In genomic region chr13:106197506-106197905, GRCh38 we compare ENCODE assay signal across 23 cellular contexts.
DNase-seq lines count a peak whose midpoint lies in the region; FAIRE-seq and TF ChIP-seq lines count a peak whose summit lies in the region.
"Had no signal": no experiment of that assay in that cellular context is flagged by ENCODE, and none has a peak within 500 bp of the region (broad histone marks: within the 10 kb centered on the region; RNA-seq: fewer than 3 reads in every experiment).

No MANE protein-coding gene starts in this region.

- DNase-seq in DMS53 (lab: John Stamatoyannopoulos, UW) = peak; percentile 1
- DNase-seq in DMS53 treated with DMSO at 0.1 percent for 48 hours (lab: John Stamatoyannopoulos, UW; ENCODE audit: unreplicated experiment) = no peak
- DNase-seq in RCC 7860 (ENCODE audit: low spot score) = no peak
- DNase-seq in keratinocyte (ENCODE audit: low read depth, low spot score) = no peak
- peak; percentile 80 for DNase-seq in renal cortical epithelial cell (ENCODE audit: low read depth)
- no peak for DNase-seq in Ammon's horn (ENCODE audit: low spot score)
- no peak for DNase-seq in NCI-H1092 treated with DMSO at 0.1 percent for 48 hours (lab: John Stamatoyannopoulos, UW)
- no peak for DNase-seq in NCI-H2029 (lab: John Stamatoyannopoulos, UW)
- DNase-seq: BE2C; Calu3; CD4-positive, alpha-beta T cell; CD8-positive, alpha-beta memory T cell; DMS79; EL; GDM1; GM23248; H9 had no signal

- H2AFZ ChIP-seq in keratinocyte (ENCODE audit: control insufficient read depth, low read length) = peak overlapping the region; percentile 3
- H2AFZ ChIP-seq: GM23248 had no signal

- FAIRE-seq in RCC 7860 (lab: Jason Lieb, UNC) = peak; percentile 40
- FAIRE-seq in keratinocyte (lab: Jason Lieb, UNC) = no peak
- FAIRE-seq: A204.1, GM12878, GM19239, H1 had no signal

- H3K79me2 ChIP-seq in keratinocyte (ENCODE audit: control insufficient read depth, insufficient read depth, low read length) = no peaks in the 10 kb centered on the region

- no peak overlapping the region for H3K27ac ChIP-seq in keratinocyte (ENCODE audit: control insufficient read depth, insufficient read depth, low read length)
- H3K27ac ChIP-seq: 22Rv1; BLaER1 treated with 17β-estradiol and CSF1 and Interleukin-3, amounts not matched to agents 10 nM and 100 nM; GM23248 had no signal

- H3K4me2 ChIP-seq in keratinocyte (ENCODE audit: control insufficient read depth, extremely low read depth, insufficient read depth, low read depth, low read length) = no peak overlapping the region
- H3K4me2 ChIP-seq: BLaER1 treated with 17β-estradiol and CSF1 and Interleukin-3, amounts not matched to agents 10 nM and 100 nM had no signal

- dilution Hi-C loops in keratinocyte (cut with MboI; ENCODE audit: extremely low pct_ligation_motif_present, low sequenced_read_pairs) = no loop called here

- H3K36me3 ChIP-seq in keratinocyte (ENCODE audit: control insufficient read depth in 2 of 2, extremely low read depth in 1 of 2, insufficient read depth in 2 of 2, low read length in 2 of 2) = no peaks in the 10 kb centered on the region
- H3K36me3 ChIP-seq: BE2C; BLaER1 treated with 17β-estradiol and CSF1 and Interleukin-3, amounts not matched to agents 10 nM and 100 nM had no signal

- H4K20me1 ChIP-seq in keratinocyte (ENCODE audit: control insufficient read depth, extremely low read depth, insufficient read depth, low read length) = no peaks in the 10 kb centered on the region
- H4K20me1 ChIP-seq: BLaER1 treated with 17β-estradiol and CSF1 and Interleukin-3, amounts not matched to agents 10 nM and 100 nM had no signal

- no peak overlapping the region for H3K4me3 ChIP-seq in keratinocyte (ENCODE audit: control insufficient read depth in 2 of 3, extremely low read depth in 1 of 3, insufficient read depth in 2 of 3, low read depth in 1 of 3, low read length in 3 of 3)
- H3K4me3 ChIP-seq: BLaER1 treated with 17β-estradiol and CSF1 and Interleukin-3, amounts not matched to agents 10 nM and 100 nM; GM12878; GM23248 had no signal

- H3K9me1 ChIP-seq in keratinocyte (ENCODE audit: control insufficient read depth, extremely low read depth, insufficient read depth, low read length) = no peaks in the 10 kb centered on the region

- no peaks in the 10 kb centered on the region for H3K27me3 ChIP-seq in keratinocyte (ENCODE audit: control insufficient read depth, extremely low read depth, insufficient read depth, low read length)
- H3K27me3 ChIP-seq: BLaER1 treated with 17β-estradiol and CSF1 and Interleukin-3, amounts not matched to agents 10 nM and 100 nM had no signal

- no peaks in the 10 kb centered on the region for H3K9me3 ChIP-seq in keratinocyte (ENCODE audit: control insufficient read depth, low read depth, low read length)
- H3K9me3 ChIP-seq: BE2C; BLaER1 treated with 17β-estradiol and CSF1 and Interleukin-3, amounts not matched to agents 10 nM and 100 nM had no signal

- H3K4me1 ChIP-seq in keratinocyte (ENCODE audit: control insufficient read depth, extremely low read depth, insufficient read depth, low read length) = no peaks in the 10 kb centered on the region
- H3K4me1 ChIP-seq: BE2C; BLaER1 treated with 17β-estradiol and CSF1 and Interleukin-3, amounts not matched to agents 10 nM and 100 nM had no signal

- H3K9ac ChIP-seq in keratinocyte (ENCODE audit: control insufficient read depth, extremely low read depth, insufficient read depth, low read length) = no peak overlapping the region
- H3K9ac ChIP-seq: BLaER1 treated with 17β-estradiol and CSF1 and Interleukin-3, amounts not matched to agents 10 nM and 100 nM; GM23248 had no signal

- TF ChIP-seq CTCF in keratinocyte (optimal IDR thresholded peaks at IDR 0.05 in 1 of 3, IDR thresholded peaks at IDR 0.05 in 1 of 3, conservative IDR thresholded peaks at IDR 0.05 in 1 of 3; ENCODE audit: extremely low read depth in 1 of 3, insufficient read depth in 2 of 3, low read length in 3 of 3) = no peak

Comparison
In these comparisons a context has a peak if more than half of its experiments do, and no peak if none do; other contexts are left out.
1. DNase-seq: peak in DMS53 (single experiment) and renal cortical epithelial cell (single experiment); none in DMS53 treated with DMSO at 0.1 percent for 48 hours (single experiment), RCC 7860 (single experiment), keratinocyte (single experiment), Ammon's horn (single experiment), NCI-H1092 treated with DMSO at 0.1 percent for 48 hours (single experiment) and NCI-H2029 (single experiment).